In genomic region chr18:23137788-23138216, GRCh38 we compare ENCODE assay signal across 8 cellular contexts. TPM values are rescaled to one million over a fixed set of nuclear protein-coding genes. Genes with fewer than 3 reads are reported as not detected.
DNase-seq lines count a peak whose midpoint lies in the region; ATAC-seq and TF ChIP-seq lines count a peak whose summit lies in the region.

No MANE protein-coding gene starts in this region.

- intact Hi-C loops in activated T-helper 2 cell treated with anti-CD3 and anti-CD28 coated beads, Interferon-gamma antibody, Interleukin-2, Interleukin-4, amounts not matched to agents 10 μg/mL and 5 μg/mL and 100 μg/mL, durations not matched to agents 14 hours and 24 hours and 36 hours (cut with micrococcal nuclease), result loop anchor here (10.0 kb wide), 2 partner anchors 63 to 147 kb away; no protein-coding TSS in a partner anchor
- intact Hi-C loops in left lung (cut with DNase I), result loop anchor here in 1 of 2 donors (5.0 to 10.0 kb wide), 2 partner anchors 94 to 227 kb away; no protein-coding TSS in a partner anchor
- intact Hi-C loops in gastrocnemius medialis (cut with DNase I; ENCODE audit: low total_unique reads), result loop anchor here (10.0 kb wide), 1 partner anchor 1137 kb away; no protein-coding TSS in a partner anchor

- H3K9me3 Mint-ChIP-seq in stimulated activated naive CD8-positive, alpha-beta T cell treated with anti-CD3 and anti-CD28 coated beads, Interleukin-15, Interleukin-2, amounts not matched to agents 100 ng/mL and 50 ng/mL, for 24 hours, result no peaks in the 10 kb centered on the region
- no peaks in the 10 kb centered on the region for H3K9me3 Mint-ChIP-seq in activated T-helper 2 cell treated with anti-CD3 and anti-CD28 coated beads, Interferon-gamma antibody, Interleukin-2, Interleukin-4, amounts not matched to agents 10 μg/mL and 5 μg/mL and 100 μg/mL, durations not matched to agents 14 hours and 24 hours and 36 hours

- in situ Hi-C loops in gastrocnemius medialis (cut with MboI; ENCODE audit: low sequenced_read_pairs in 4 of 4), result loop anchor here in 3 of 4 donors (10.0 to 25.0 kb wide), 3 partner anchors 237 to 449 kb away; partner anchors contain the start of gene NPC1 (in 1 of the 3)

- peaks cover 26% of the 10 kb centered on the region for H3K4me1 Mint-ChIP-seq in stimulated activated naive CD8-positive, alpha-beta T cell treated with anti-CD3 and anti-CD28 coated beads, Interleukin-15, Interleukin-2, amounts not matched to agents 100 ng/mL and 50 ng/mL, for 24 hours (ENCODE audit: low read depth)
- peaks cover 46% of the 10 kb centered on the region for H3K4me1 Mint-ChIP-seq in activated T-helper 2 cell treated with anti-CD3 and anti-CD28 coated beads, Interferon-gamma antibody, Interleukin-2, Interleukin-4, amounts not matched to agents 10 μg/mL and 5 μg/mL and 100 μg/mL, durations not matched to agents 14 hours and 24 hours and 36 hours (ENCODE audit: low read depth)

- H3K4me1 ChIP-seq in left lung, result peaks cover 39 to 54% of the 10 kb centered on the region in 2 donors
- H3K4me1 ChIP-seq in gastrocnemius medialis, result peaks cover 6 to 15% of the 10 kb centered on the region in 2 donors

- H3K4me3 Mint-ChIP-seq in stimulated activated naive CD8-positive, alpha-beta T cell treated with anti-CD3 and anti-CD28 coated beads, Interleukin-15, Interleukin-2, amounts not matched to agents 100 ng/mL and 50 ng/mL, for 24 hours, result peak overlapping the region; percentile 77
- peak overlapping the region; percentile 80 for H3K4me3 Mint-ChIP-seq in activated T-helper 2 cell treated with anti-CD3 and anti-CD28 coated beads, Interferon-gamma antibody, Interleukin-2, Interleukin-4, amounts not matched to agents 10 μg/mL and 5 μg/mL and 100 μg/mL, durations not matched to agents 14 hours and 24 hours and 36 hours (ENCODE audit: low read depth)

- DNase-seq in stimulated activated naive CD8-positive, alpha-beta T cell treated with anti-CD3 and anti-CD28 coated beads, Interleukin-15, Interleukin-2, amounts not matched to agents 100 U/mL and 50 U/mL, for 24 hours, result no peak
- no peak for DNase-seq in activated T-helper 2 cell treated with anti-CD3 and anti-CD28 coated beads, Interferon-gamma antibody, Interleukin-2, Interleukin-4, amounts not matched to agents 10 μg/mL and 5 μg/mL and 100 μg/mL, durations not matched to agents 14 hours and 24 hours and 36 hours (ENCODE audit: low spot score)
- no peak for DNase-seq in left lung
- DNase-seq in NCI-H345 (lab: John Stamatoyannopoulos, UW), result no peak
- DNase-seq in gastrocnemius medialis, result no peak

- H3K27ac ChIP-seq in left lung, result peak overlapping the region in 1 of 2 donors; percentile 80
- H3K27ac ChIP-seq in gastrocnemius medialis, result no peak overlapping the region

- peaks cover 42% of the 10 kb centered on the region for H3K27me3 Mint-ChIP-seq in stimulated activated naive CD8-positive, alpha-beta T cell treated with anti-CD3 and anti-CD28 coated beads, Interleukin-15, Interleukin-2, amounts not matched to agents 100 ng/mL and 50 ng/mL, for 24 hours
- H3K27me3 Mint-ChIP-seq in activated T-helper 2 cell treated with anti-CD3 and anti-CD28 coated beads, Interferon-gamma antibody, Interleukin-2, Interleukin-4, amounts not matched to agents 10 μg/mL and 5 μg/mL and 100 μg/mL, durations not matched to agents 14 hours and 24 hours and 36 hours (ENCODE audit: low read depth), result peaks cover 7% of the 10 kb centered on the region

- peak overlapping the region; percentile 55 to 61 for H3K4me3 ChIP-seq in left lung
- H3K4me3 ChIP-seq in gastrocnemius medialis, result peak overlapping the region in 1 of 4 donors; percentile 67

- TF ChIP-seq CTCF in left lung (IDR thresholded peaks at IDR 0.05) (no peak), gastrocnemius medialis (IDR thresholded peaks at IDR 0.05 in 4 of 5, conservative IDR thresholded peaks at IDR 0.05 in 1 of 5) (no peak)

- H3K9me3 ChIP-seq in left lung (no peaks in the 10 kb centered on the region), gastrocnemius medialis (no peaks in the 10 kb centered on the region)

- no peak overlapping the region for H3K27ac Mint-ChIP-seq in stimulated activated naive CD8-positive, alpha-beta T cell treated with anti-CD3 and anti-CD28 coated beads, Interleukin-15, Interleukin-2, amounts not matched to agents 100 ng/mL and 50 ng/mL, for 24 hours
- no peak overlapping the region for H3K27ac Mint-ChIP-seq in activated T-helper 2 cell treated with anti-CD3 and anti-CD28 coated beads, Interferon-gamma antibody, Interleukin-2, Interleukin-4, amounts not matched to agents 10 μg/mL and 5 μg/mL and 100 μg/mL, durations not matched to agents 14 hours and 24 hours and 36 hours

- H3K36me3 ChIP-seq in left lung (no peaks in the 10 kb centered on the region), gastrocnemius medialis (no peaks in the 10 kb centered on the region)

- peaks cover 0 to 46% of the 10 kb centered on the region in 2 donors for H3K27me3 ChIP-seq in left lung
- peaks cover 9 to 28% (median 21%) of the 10 kb centered on the region in 3 donors for H3K27me3 ChIP-seq in gastrocnemius medialis

- peaks cover 6% of the 10 kb centered on the region for H3K36me3 Mint-ChIP-seq in stimulated activated naive CD8-positive, alpha-beta T cell treated with anti-CD3 and anti-CD28 coated beads, Interleukin-15, Interleukin-2, amounts not matched to agents 100 ng/mL and 50 ng/mL, for 24 hours (ENCODE audit: low read depth)
- H3K36me3 Mint-ChIP-seq in activated T-helper 2 cell treated with anti-CD3 and anti-CD28 coated beads, Interferon-gamma antibody, Interleukin-2, Interleukin-4, amounts not matched to agents 10 μg/mL and 5 μg/mL and 100 μg/mL, durations not matched to agents 14 hours and 24 hours and 36 hours (ENCODE audit: low read depth), result peaks cover 27% of the 10 kb centered on the region

- no peak for TF ChIP-seq POLR2A in gastrocnemius medialis (IDR thresholded peaks at IDR 0.05)

- no peak for ATAC-seq in stimulated activated naive CD8-positive, alpha-beta T cell treated with anti-CD3 and anti-CD28 coated beads, Interleukin-15, Interleukin-2, amounts not matched to agents 100 U/mL and 50 U/mL, for 24 hours
- ATAC-seq in left lung (peak; percentile 7), GM21447 (IDR thresholded peaks at IDR 0.05; ENCODE audit: unreplicated experiment) (no peak), GM21619 (IDR thresholded peaks at IDR 0.05; ENCODE audit: unreplicated experiment) (no peak), gastrocnemius medialis (no peak)

RNA-seq across cellular contexts. Expression of gene CABLES1, which starts 2.5 kb away (rescaled TPM):
- 27.4 and 33.5 TPM in 2 replicates for total RNA-seq in activated T-helper 2 cell treated with anti-CD3 and anti-CD28 coated beads, Interferon-gamma antibody, Interleukin-2, Interleukin-4, amounts not matched to agents 10 μg/mL and 5 μg/mL and 100 μg/mL, durations not matched to agents 14 hours and 24 hours and 36 hours
- total RNA-seq in left lung, result 10 to 100 TPM; 21.9 to 35.4 TPM
- total RNA-seq in gastrocnemius medialis, result 1 to 10 TPM in 3 of 4 donors, under 1 TPM in 1; 0.58 to 1.6 (median 1.3) TPM

Comparison
In these comparisons a context has a peak if more than half of its experiments do, and no peak if none do; other contexts are left out.
1. RNA of gene CABLES1, which starts 2.5 kb away (total RNA-seq): 21.9 to 35.4 TPM in left lung and 27.4 to 33.5 TPM in activated T-helper 2 cell treated with anti-CD3 and anti-CD28 coated beads, Interferon-gamma antibody, Interleukin-2, Interleukin-4, amounts not matched to agents 10 μg/mL and 5 μg/mL and 100 μg/mL, durations not matched to agents 14 hours and 24 hours and 36 hours; 0.58 to 1.6 TPM in gastrocnemius medialis; every median in the first group is over 4 times any median in the second.